1 cellular context compared by ENCODE assay signal in the genomic region with DNA sequence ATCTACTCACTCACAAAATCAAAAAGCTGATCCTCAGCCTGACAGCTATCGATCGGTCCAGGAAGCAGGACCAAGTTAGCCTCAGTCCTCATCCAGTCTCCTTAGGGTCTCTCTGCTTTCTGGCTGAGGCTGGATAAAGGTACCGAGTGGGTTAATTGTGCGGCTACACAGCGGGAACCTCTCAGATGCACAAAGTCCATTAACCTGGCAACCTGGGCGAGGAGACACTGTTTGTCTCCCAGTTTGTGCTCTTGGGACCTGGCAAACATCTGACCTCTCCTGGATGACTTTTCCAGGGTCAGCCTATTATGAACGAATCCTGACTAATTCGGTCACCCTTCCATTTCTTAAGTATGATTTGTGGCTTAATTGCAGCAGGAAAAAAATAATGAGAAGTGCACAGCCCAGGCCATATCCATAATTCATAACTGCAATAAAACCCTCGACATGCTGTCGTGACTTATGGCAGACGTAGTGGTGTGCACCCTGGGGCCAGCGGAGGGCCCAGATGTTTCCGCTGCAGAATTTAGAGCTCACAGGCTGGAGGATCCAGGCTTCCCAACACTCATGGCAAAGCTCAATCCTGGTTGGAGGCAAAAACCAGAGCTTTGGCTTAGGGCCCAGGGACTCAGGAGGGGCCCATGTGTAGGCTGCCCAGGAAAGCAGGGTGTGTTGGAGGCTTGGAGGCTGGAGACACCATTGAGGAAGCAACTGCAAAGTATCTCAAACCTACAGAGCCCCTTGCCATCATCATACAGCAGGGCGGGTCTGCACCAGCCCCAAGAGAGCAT.
A peak's percentile ranks its signal among the peaks of the same experiment; 100 is the strongest.
TF ChIP-seq lines count a peak whose summit lies in the region.

No MANE protein-coding gene starts in this region.

TF ChIP-seq in HepG2, 621 proteins besides CTCF, POLR2A, EP300 and RAD21 (continued from another document and continues in another):
- TF ChIP-seq KIAA2018 (CRISPR knock-in tag; IDR thresholded peaks at IDR 0.05; ENCODE audit: borderline replicate concordance): no peak
- no peak for TF ChIP-seq PAWR (CRISPR knock-in tag; IDR thresholded peaks at IDR 0.05; ENCODE audit: borderline replicate concordance)
- TF ChIP-seq ZNF34 (CRISPR knock-in tag; IDR thresholded peaks at IDR 0.05; ENCODE audit: borderline replicate concordance): no peak
- TF ChIP-seq RNF2 (conservative IDR thresholded peaks at IDR 0.05; ENCODE audit: low read depth): no peak
- TF ChIP-seq HOXA5 (CRISPR knock-in tag; IDR thresholded peaks at IDR 0.05): no peak
- TF ChIP-seq SIX4 (CRISPR knock-in tag; IDR thresholded peaks at IDR 0.05): no peak
- no peak for TF ChIP-seq ZNF75D (CRISPR knock-in tag; IDR thresholded peaks at IDR 0.05; ENCODE audit: borderline replicate concordance)
- no peak for TF ChIP-seq ZNF12 (CRISPR knock-in tag; IDR thresholded peaks at IDR 0.05)
- TF ChIP-seq ZFY (CRISPR knock-in tag; IDR thresholded peaks at IDR 0.05): no peak
- 0 out of 2 replicates have a peak, but pooled peaks have one; percentile 28 for TF ChIP-seq ERF (CRISPR knock-in tag; IDR thresholded peaks at IDR 0.05)
- TF ChIP-seq GATAD2A (CRISPR knock-in tag; IDR thresholded peaks at IDR 0.05): peak; percentile 82
- TF ChIP-seq ZNF777 (CRISPR knock-in tag; IDR thresholded peaks at IDR 0.05): no peak
- TF ChIP-seq ZNF256 (CRISPR knock-in tag; conservative IDR thresholded peaks at IDR 0.05): no peak
- TF ChIP-seq CBX2 (IDR thresholded peaks at IDR 0.05; ENCODE audit: low read depth, low read length): no peak
- TF ChIP-seq CBX2 (CRISPR knock-in tag; IDR thresholded peaks at IDR 0.05; ENCODE audit: low read depth): no peak
- TF ChIP-seq ZNF234 (CRISPR knock-in tag; conservative IDR thresholded peaks at IDR 0.05): no peak
- no peak; the same call in 1 of the 2 replicates for TF ChIP-seq ZNF230 (CRISPR knock-in tag; IDR thresholded peaks at IDR 0.05)
- no peak for TF ChIP-seq ZNF629 (CRISPR knock-in tag; conservative IDR thresholded peaks at IDR 0.05)
- TF ChIP-seq KDM6A (CRISPR knock-in tag; IDR thresholded peaks at IDR 0.05; ENCODE audit: low read depth): peak; percentile 60; the same call in 1 of the 2 replicates
- TF ChIP-seq IKZF4 (CRISPR knock-in tag; IDR thresholded peaks at IDR 0.05; ENCODE audit: borderline replicate concordance, low read depth, not compliant biosample characterization): no peak
- peak; percentile 74 for TF ChIP-seq SALL1 (CRISPR knock-in tag; IDR thresholded peaks at IDR 0.05)
- TF ChIP-seq, protein P1, sequence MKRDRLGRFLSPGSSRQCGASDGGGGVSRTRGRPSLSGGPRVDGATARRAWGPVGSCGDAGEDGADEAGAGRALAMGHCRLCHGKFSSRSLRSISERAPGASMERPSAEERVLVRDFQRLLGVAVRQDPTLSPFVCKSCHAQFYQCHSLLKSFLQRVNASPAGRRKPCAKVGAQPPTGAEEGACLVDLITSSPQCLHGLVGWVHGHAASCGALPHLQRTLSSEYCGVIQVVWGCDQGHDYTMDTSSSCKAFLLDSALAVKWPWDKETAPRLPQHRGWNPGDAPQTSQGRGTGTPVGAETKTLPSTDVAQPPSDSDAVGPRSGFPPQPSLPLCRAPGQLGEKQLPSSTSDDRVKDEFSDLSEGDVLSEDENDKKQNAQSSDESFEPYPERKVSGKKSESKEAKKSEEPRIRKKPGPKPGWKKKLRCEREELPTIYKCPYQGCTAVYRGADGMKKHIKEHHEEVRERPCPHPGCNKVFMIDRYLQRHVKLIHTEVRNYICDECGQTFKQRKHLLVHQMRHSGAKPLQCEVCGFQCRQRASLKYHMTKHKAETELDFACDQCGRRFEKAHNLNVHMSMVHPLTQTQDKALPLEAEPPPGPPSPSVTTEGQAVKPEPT (CRISPR knock-in tag; IDR thresholded peaks at IDR 0.05; ENCODE audit: low read depth): no peak
- no peak for TF ChIP-seq ZNF724P (CRISPR knock-in tag; IDR thresholded peaks at IDR 0.05; ENCODE audit: borderline replicate concordance)
- no peak for TF ChIP-seq PLSCR1 (CRISPR knock-in tag; IDR thresholded peaks at IDR 0.05; ENCODE audit: borderline replicate concordance)
- TF ChIP-seq HDAC1 (CRISPR knock-in tag; IDR thresholded peaks at IDR 0.05): no peak
- no peak for TF ChIP-seq AGO1 (IDR thresholded peaks at IDR 0.05; ENCODE audit: low read depth, low read length, poor library complexity, severe bottlenecking)
- TF ChIP-seq, protein P2, sequence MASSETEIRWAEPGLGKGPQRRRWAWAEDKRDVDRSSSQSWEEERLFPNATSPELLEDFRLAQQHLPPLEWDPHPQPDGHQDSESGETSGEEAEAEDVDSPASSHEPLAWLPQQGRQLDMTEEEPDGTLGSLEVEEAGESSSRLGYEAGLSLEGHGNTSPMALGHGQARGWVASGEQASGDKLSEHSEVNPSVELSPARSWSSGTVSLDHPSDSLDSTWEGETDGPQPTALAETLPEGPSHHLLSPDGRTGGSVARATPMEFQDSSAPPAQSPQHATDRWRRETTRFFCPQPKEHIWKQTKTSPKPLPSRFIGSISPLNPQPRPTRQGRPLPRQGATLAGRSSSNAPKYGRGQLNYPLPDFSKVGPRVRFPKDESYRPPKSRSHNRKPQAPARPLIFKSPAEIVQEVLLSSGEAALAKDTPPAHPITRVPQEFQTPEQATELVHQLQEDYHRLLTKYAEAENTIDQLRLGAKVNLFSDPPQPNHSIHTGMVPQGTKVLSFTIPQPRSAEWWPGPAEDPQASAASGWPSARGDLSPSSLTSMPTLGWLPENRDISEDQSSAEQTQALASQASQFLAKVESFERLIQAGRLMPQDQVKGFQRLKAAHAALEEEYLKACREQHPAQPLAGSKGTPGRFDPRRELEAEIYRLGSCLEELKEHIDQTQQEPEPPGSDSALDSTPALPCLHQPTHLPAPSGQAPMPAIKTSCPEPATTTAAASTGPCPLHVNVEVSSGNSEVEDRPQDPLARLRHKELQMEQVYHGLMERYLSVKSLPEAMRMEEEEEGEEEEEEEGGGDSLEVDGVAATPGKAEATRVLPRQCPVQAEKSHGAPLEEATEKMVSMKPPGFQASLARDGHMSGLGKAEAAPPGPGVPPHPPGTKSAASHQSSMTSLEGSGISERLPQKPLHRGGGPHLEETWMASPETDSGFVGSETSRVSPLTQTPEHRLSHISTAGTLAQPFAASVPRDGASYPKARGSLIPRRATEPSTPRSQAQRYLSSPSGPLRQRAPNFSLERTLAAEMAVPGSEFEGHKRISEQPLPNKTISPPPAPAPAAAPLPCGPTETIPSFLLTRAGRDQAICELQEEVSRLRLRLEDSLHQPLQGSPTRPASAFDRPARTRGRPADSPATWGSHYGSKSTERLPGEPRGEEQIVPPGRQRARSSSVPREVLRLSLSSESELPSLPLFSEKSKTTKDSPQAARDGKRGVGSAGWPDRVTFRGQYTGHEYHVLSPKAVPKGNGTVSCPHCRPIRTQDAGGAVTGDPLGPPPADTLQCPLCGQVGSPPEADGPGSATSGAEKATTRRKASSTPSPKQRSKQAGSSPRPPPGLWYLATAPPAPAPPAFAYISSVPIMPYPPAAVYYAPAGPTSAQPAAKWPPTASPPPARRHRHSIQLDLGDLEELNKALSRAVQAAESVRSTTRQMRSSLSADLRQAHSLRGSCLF (CRISPR knock-in tag; IDR thresholded peaks at IDR 0.05; ENCODE audit: borderline replicate concordance): no peak
- no peak for TF ChIP-seq ZNF460 (CRISPR knock-in tag; IDR thresholded peaks at IDR 0.05; ENCODE audit: borderline replicate concordance)
- TF ChIP-seq HDAC6 (IDR thresholded peaks at IDR 0.05; ENCODE audit: low read depth, low read length): no peak
- no peak for TF ChIP-seq ARID2 (CRISPR knock-in tag; IDR thresholded peaks at IDR 0.05; ENCODE audit: borderline replicate concordance)
- TF ChIP-seq ARNT (IDR thresholded peaks at IDR 0.05): no peak
- TF ChIP-seq TCF12 (IDR thresholded peaks at IDR 0.05): no peak
- no peak for TF ChIP-seq TCF12 (CRISPR knock-in tag; IDR thresholded peaks at IDR 0.05)
- no peak for TF ChIP-seq FOXK2 (IDR thresholded peaks at IDR 0.05)
- no peak for TF ChIP-seq ZNF30 (CRISPR knock-in tag; IDR thresholded peaks at IDR 0.05)
- no peak for TF ChIP-seq ZNF20 (CRISPR knock-in tag; IDR thresholded peaks at IDR 0.05)
- peak; percentile 82 for TF ChIP-seq NR2F6 (IDR thresholded peaks at IDR 0.05)
- peak; percentile 84 for TF ChIP-seq NR2F6 (CRISPR knock-in tag; IDR thresholded peaks at IDR 0.05)
- no peak for TF ChIP-seq ZNF124 (CRISPR knock-in tag; IDR thresholded peaks at IDR 0.05)
- no peak for TF ChIP-seq PHF20 (CRISPR knock-in tag; IDR thresholded peaks at IDR 0.05)
- TF ChIP-seq ZNF770 (CRISPR knock-in tag; IDR thresholded peaks at IDR 0.05): no peak
- no peak for TF ChIP-seq ZNF800 (CRISPR knock-in tag; IDR thresholded peaks at IDR 0.05)
